Comparison of ENCODE assay signal across 31 cellular contexts in genomic region chr5:9610969-9611368, GRCh38. TPM values are rescaled to one million over a fixed set of nuclear protein-coding genes. Genes with fewer than 3 reads are reported as not detected.
"Had no signal": no experiment of that assay in that cellular context is flagged by ENCODE, and none has a peak within 500 bp of the region (broad histone marks: within the 10 kb centered on the region; RNA-seq: fewer than 3 reads in every experiment).

No MANE protein-coding gene starts in this region.

- ATAC-seq: natural killer cell; psoas muscle; right cardiac atrium; sciatic nerve; stimulated activated memory B cell treated with anti-CD40 and anti-IgM and Interleukin-4, amounts not matched to agents 10 μg/mL and 1 μg/mL and 100 μg/mL, for 72 hours; stimulated activated naive CD8-positive, alpha-beta T cell treated with anti-CD3 and anti-CD28 coated beads, Interleukin-15, amount 100 ng/mL, for 72 hours; stimulated activated naive CD8-positive, alpha-beta T cell treated with anti-CD3 and anti-CD28 coated beads, Interleukin-15, Interleukin-2, amounts not matched to agents 100 U/mL and 50 U/mL, for 24 hours; upper lobe of right lung had no signal

- DNase-seq: natural killer cell; occipital lobe; ovary; posterior cingulate gyrus; psoas muscle; right cardiac atrium; spleen; stimulated activated CD4-positive, alpha-beta T cell treated with anti-CD3 and anti-CD28 coated beads, Interleukin-12 subunit alpha, Interleukin-12 subunit beta, amount 100 ng/mL, for 4 hours; stimulated activated CD4-positive, alpha-beta T cell treated with anti-CD3 and anti-CD28 coated beads, Interleukin-1b, Interleukin-23, amount 100 ng/mL, for 48 hours; stimulated activated CD4-positive, alpha-beta T cell treated with anti-CD3 and anti-CD28 coated beads, Interleukin-4, amount 100 ng/mL, for 1 hour; stimulated activated CD4-positive, alpha-beta T cell treated with anti-CD3 and anti-CD28 coated beads, Interleukin-4, amount 100 ng/mL, for 4 hours; stimulated activated CD8-positive, alpha-beta memory T cell treated with anti-CD3 and anti-CD28 coated beads, Interleukin-4, amount 100 ng/mL, for 48 hours; stimulated activated naive CD4-positive, alpha-beta T cell; stimulated activated naive CD8-positive, alpha-beta T cell treated with anti-CD3 and anti-CD28 coated beads, Interleukin-15, amount 100 ng/mL, for 72 hours; stimulated activated naive CD8-positive, alpha-beta T cell treated with anti-CD3 and anti-CD28 coated beads, Interleukin-15, Interleukin-2, amounts not matched to agents 100 U/mL and 50 U/mL, for 24 hours; substantia nigra; testis; tibial artery; transverse colon; upper lobe of right lung; uterus had no signal

- H2AFZ ChIP-seq: neural progenitor cell, parathyroid adenoma had no signal

- H3K9ac ChIP-seq: neural progenitor cell, parathyroid adenoma had no signal

- H3K4me1 ChIP-seq: neural progenitor cell, parathyroid adenoma, psoas muscle, spleen, suprapubic skin, testis, tibial artery, transverse colon, upper lobe of right lung, uterus had no signal

- H3K4me3 ChIP-seq: neural progenitor cell, ovary, psoas muscle, skin epidermis, smooth muscle cell, spleen, suprapubic skin, testis, tibial artery, transverse colon, upper lobe of right lung, uterus had no signal

- H3K9me3 ChIP-seq: ovary, psoas muscle, suprapubic skin, testis, tibial artery, upper lobe of right lung, uterus had no signal

- H3K27ac ChIP-seq: neural progenitor cell, ovary, parathyroid adenoma, psoas muscle, skin epidermis, spleen, suprapubic skin, testis, tibial artery, transverse colon, upper lobe of right lung, uterus had no signal

- H3K36me3 ChIP-seq: neural progenitor cell, ovary, spleen, suprapubic skin, tibial artery, transverse colon, upper lobe of right lung, uterus had no signal

- H3K27me3 ChIP-seq: neural progenitor cell, ovary, spleen, suprapubic skin, testis, tibial artery, transverse colon, upper lobe of right lung, uterus had no signal

- H3K4me2 ChIP-seq: neural progenitor cell, smooth muscle cell had no signal

- H3K79me2 ChIP-seq: parathyroid adenoma had no signal

RNA-seq across cellular contexts. Expression of gene TAS2R1, which starts 19.2 kb away (rescaled TPM):
- total RNA-seq: natural killer cell, osteoblast, ovary, psoas muscle, renal cortical epithelial cell, right cardiac atrium, sciatic nerve, smooth muscle cell, spleen, suprapubic skin, transverse colon, upper lobe of right lung, urinary bladder, uterus had no signal
- polyA plus RNA-seq: ovary, psoas muscle, right cardiac atrium, urinary bladder had no signal
